22 cellular contexts compared by ENCODE assay signal in the genomic region with DNA sequence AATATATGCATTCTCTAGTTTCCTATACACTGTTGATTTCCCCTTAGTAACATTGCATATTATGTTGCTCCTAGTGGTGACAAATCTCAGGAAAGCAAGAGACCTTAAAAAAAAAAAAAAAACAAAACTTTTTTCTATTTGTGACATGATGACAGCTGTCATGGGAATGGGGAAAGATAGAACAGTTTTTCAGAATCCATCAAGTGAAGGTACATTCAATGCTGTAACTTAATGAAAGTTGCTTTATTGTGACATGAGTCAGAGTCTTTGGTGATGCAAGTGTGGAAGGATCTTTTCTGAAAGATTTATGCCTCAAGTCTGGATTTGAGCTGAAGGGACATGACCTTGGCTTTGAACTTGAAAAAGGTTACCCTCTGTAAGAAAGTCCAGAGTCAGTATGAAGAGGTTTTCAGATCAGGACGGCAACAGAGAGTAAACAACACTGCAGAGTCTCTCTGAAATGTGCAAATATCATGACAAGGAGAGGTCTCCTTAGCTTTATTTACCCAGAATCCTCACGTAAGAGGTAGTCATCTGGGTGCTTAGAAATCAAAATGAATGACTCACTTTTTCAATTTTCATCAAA.
"Had no signal": no experiment of that assay in that cellular context is flagged by ENCODE, and none has a peak within 500 bp of the region (broad histone marks: within the 10 kb centered on the region; RNA-seq: fewer than 3 reads in every experiment).

No MANE protein-coding gene starts in this region.

- H3K4me3 Mint-ChIP-seq: activated CD4-positive, alpha-beta memory T cell treated with anti-CD3 and anti-CD28 coated beads for 36 hours; activated CD4-positive, alpha-beta T cell treated with anti-CD3 and anti-CD28 coated beads, Interleukin-2, amount 10 ng/mL, durations not matched to agents 24 days and 14 days; activated naive CD8-positive, alpha-beta T cell; activated T-cell treated with anti-CD3 and anti-CD28 coated beads, Interleukin-2, amount 50 U/mL, for 4 hours; naive thymus-derived CD8-positive, alpha-beta T cell; neural progenitor cell; stimulated activated naive B cell treated with anti-CD40 and anti-IgM and Interleukin-4, amounts not matched to agents 10 μg/mL and 1 μg/mL and 100 μg/mL, for 72 hours; T-helper 1 cell treated with Interleukin-12 subunit alpha and Interleukin-12 subunit beta and Interleukin-4 antibody, amounts not matched to agents 30 μg/mL and 1 μg/mL, for 36 hours had no signal

- FAIRE-seq: colon had no signal

- H3K36me3 Mint-ChIP-seq: activated CD4-positive, alpha-beta memory T cell treated with anti-CD3 and anti-CD28 coated beads for 36 hours; activated naive CD8-positive, alpha-beta T cell; naive thymus-derived CD8-positive, alpha-beta T cell; neural progenitor cell; stimulated activated naive B cell treated with anti-CD40 and anti-IgM and Interleukin-4, amounts not matched to agents 10 μg/mL and 1 μg/mL and 100 μg/mL, for 72 hours had no signal

- H3K9me3 Mint-ChIP-seq: activated CD4-positive, alpha-beta memory T cell treated with anti-CD3 and anti-CD28 coated beads for 36 hours; activated CD4-positive, alpha-beta T cell treated with anti-CD3 and anti-CD28 coated beads, Interleukin-2, amount 10 ng/mL, durations not matched to agents 24 days and 14 days; activated T-cell treated with anti-CD3 and anti-CD28 coated beads, Interleukin-2, amount 50 U/mL, for 4 hours; activated T-helper 2 cell treated with anti-CD3 and anti-CD28 coated beads, Interferon-gamma antibody, Interleukin-2, Interleukin-4, amounts not matched to agents 10 μg/mL and 5 μg/mL and 100 μg/mL, durations not matched to agents 14 hours and 24 hours and 36 hours; neural progenitor cell; T-helper 1 cell treated with Interleukin-12 subunit alpha and Interleukin-12 subunit beta and Interleukin-4 antibody, amounts not matched to agents 30 μg/mL and 1 μg/mL, for 36 hours had no signal

- DNase-seq: activated CD4-positive, alpha-beta memory T cell treated with anti-CD3 and anti-CD28 coated beads for 36 hours; activated CD4-positive, alpha-beta T cell treated with anti-CD3 and anti-CD28 coated beads, Interleukin-2, amount 10 ng/mL, durations not matched to agents 24 days and 14 days; activated CD4-positive, CD25-positive, alpha-beta regulatory T cell treated with anti-CD3 and anti-CD28 coated beads, Interleukin-2, amount 50 U/mL, for 72 hours; activated CD8-positive, alpha-beta memory T cell treated with anti-CD3 and anti-CD28 coated beads, Interleukin-2, amount 50 U/mL, for 4 hours; activated T-cell treated with anti-CD3 and anti-CD28 coated beads, Interleukin-2, amount 50 U/mL, for 4 hours; anterior cingulate cortex; body of pancreas; dermis blood vessel endothelial cell; effector CD4-positive, alpha-beta T cell; foreskin melanocyte; islet precursor cell; naive thymus-derived CD8-positive, alpha-beta T cell; stimulated activated CD4-positive, alpha-beta T cell treated with anti-CD3 and anti-CD28 coated beads, Interleukin-1b, Interleukin-23, amount 100 ng/mL, for 48 hours; stimulated activated naive B cell treated with anti-CD40 and anti-IgM and Interleukin-4, amounts not matched to agents 10 μg/mL and 1 μg/mL and 100 μg/mL, for 72 hours; stomach; T1000; tibial artery had no signal

- H3K4me1 Mint-ChIP-seq: activated CD4-positive, alpha-beta T cell treated with anti-CD3 and anti-CD28 coated beads, Interleukin-2, amount 10 ng/mL, durations not matched to agents 24 days and 14 days; naive thymus-derived CD8-positive, alpha-beta T cell; stimulated activated naive B cell treated with anti-CD40 and anti-IgM and Interleukin-4, amounts not matched to agents 10 μg/mL and 1 μg/mL and 100 μg/mL, for 72 hours had no signal

- H3K27me3 Mint-ChIP-seq: activated CD4-positive, alpha-beta memory T cell treated with anti-CD3 and anti-CD28 coated beads for 36 hours; activated CD4-positive, alpha-beta T cell treated with anti-CD3 and anti-CD28 coated beads, Interleukin-2, amount 10 ng/mL, durations not matched to agents 24 days and 14 days; activated naive CD8-positive, alpha-beta T cell; naive thymus-derived CD8-positive, alpha-beta T cell; stimulated activated naive B cell treated with anti-CD40 and anti-IgM and Interleukin-4, amounts not matched to agents 10 μg/mL and 1 μg/mL and 100 μg/mL, for 72 hours had no signal

- ATAC-seq: activated T-cell treated with anti-CD3 and anti-CD28 coated beads, Interleukin-2, amount 50 U/mL, for 4 hours; body of pancreas; naive thymus-derived CD8-positive, alpha-beta T cell; stimulated activated naive B cell treated with anti-CD40 and anti-IgM and Interleukin-4, amounts not matched to agents 10 μg/mL and 1 μg/mL and 100 μg/mL, for 72 hours had no signal

- H3K27ac Mint-ChIP-seq: activated CD4-positive, alpha-beta memory T cell treated with anti-CD3 and anti-CD28 coated beads for 36 hours; activated CD4-positive, alpha-beta T cell treated with anti-CD3 and anti-CD28 coated beads, Interleukin-2, amount 10 ng/mL, durations not matched to agents 24 days and 14 days; activated naive CD8-positive, alpha-beta T cell; activated T-helper 2 cell treated with anti-CD3 and anti-CD28 coated beads, Interferon-gamma antibody, Interleukin-2, Interleukin-4, amounts not matched to agents 10 μg/mL and 5 μg/mL and 100 μg/mL, durations not matched to agents 14 hours and 24 hours and 36 hours; naive thymus-derived CD8-positive, alpha-beta T cell; neural progenitor cell; stimulated activated naive B cell treated with anti-CD40 and anti-IgM and Interleukin-4, amounts not matched to agents 10 μg/mL and 1 μg/mL and 100 μg/mL, for 72 hours; T-helper 1 cell treated with Interleukin-12 subunit alpha and Interleukin-12 subunit beta and Interleukin-4 antibody, amounts not matched to agents 30 μg/mL and 1 μg/mL, for 36 hours had no signal
